ENCODE assay signal across 8 cellular contexts in genomic region chr15:78131295-78132021, GRCh38. TPM values are rescaled to one million over a fixed set of nuclear protein-coding genes. Genes with fewer than 3 reads are reported as not detected.
DNase-seq lines count a peak whose midpoint lies in the region; ATAC-seq lines count a peak whose summit lies in the region.

CIB2 (minus strand) TSS chr15:78131445; CDS start chr15:78131215, 230 bp downstream.

- in situ Hi-C loops in KBM-7 (cut with MboI; ENCODE audit: low pct_unique_long_range_greater_than_20kb, low sequenced_read_pairs), result no loop called here
- in situ Hi-C loops in SK-MEL-5 (cut with HindIII; ENCODE audit: low pct_unique_long_range_greater_than_20kb, low sequenced_read_pairs), result no loop called here

- no peaks in the 10 kb centered on the region for H3K36me3 Mint-ChIP-seq in activated naive CD4-positive, alpha-beta T cell treated with anti-CD3 and anti-CD28 coated beads for 36 hours (ENCODE audit: low read depth)

- H3K27me3 Mint-ChIP-seq in activated naive CD4-positive, alpha-beta T cell treated with anti-CD3 and anti-CD28 coated beads for 36 hours (ENCODE audit: low read depth), result no peaks in the 10 kb centered on the region

- no peaks in the 10 kb centered on the region for H3K9me3 Mint-ChIP-seq in activated naive CD4-positive, alpha-beta T cell treated with anti-CD3 and anti-CD28 coated beads for 36 hours

- peak; percentile 67 for ATAC-seq in GM21447 (IDR thresholded peaks at IDR 0.05; ENCODE audit: unreplicated experiment)

- DNase-seq in DMS 273 treated with DMSO at 0.1 percent for 48 hours (lab: John Stamatoyannopoulos, UW) (peak; percentile 37), KBM-7 (peak; percentile 91), SK-MEL-5 (ENCODE audit: low read depth, low spot score) (peak; percentile 62), germinal center (ENCODE audit: low spot score) (peak; percentile 92), nucleus accumbens (lab: John Stamatoyannopoulos, UW) (peak in 41 of 56 donors; percentile 3 to 76 (median 42))
- DNase-seq in activated naive CD4-positive, alpha-beta T cell treated with anti-CD3 and anti-CD28 coated beads for 36 hours, result peak; percentile 73

- CTCF ChIA-PET in activated naive CD4-positive, alpha-beta T cell treated with anti-CD3 and anti-CD28 coated beads for 36 hours (lab: Charles Lee), result interaction anchor here (0.5 to 3.8 kb wide), 23 partner anchors 11 to 584 kb away, joined by 3 to 59 read pairs (median 4); partner anchors contain the start of gene IDH3A

- peak within 1 kb of the TSS; percentile 41 for H3K27ac ChIP-seq in temporal lobe (ENCODE audit: low read depth, low read length)

- H3K4me3 Mint-ChIP-seq in activated naive CD4-positive, alpha-beta T cell treated with anti-CD3 and anti-CD28 coated beads for 36 hours, result peak within 1 kb of the TSS; percentile 81

- H3K4me1 Mint-ChIP-seq in activated naive CD4-positive, alpha-beta T cell treated with anti-CD3 and anti-CD28 coated beads for 36 hours (ENCODE audit: low read depth), result peaks cover 17% of the 10 kb centered on the region

- intact Hi-C loops in activated naive CD4-positive, alpha-beta T cell treated with anti-CD3 and anti-CD28 coated beads for 36 hours (cut with micrococcal nuclease), result loop anchor here (1.0 to 5.0 kb wide), 4 partner anchors 18 to 110 kb away; partner anchors contain the start of gene IDH3A

- peak within 1 kb of the TSS; percentile 47 for H3K27ac Mint-ChIP-seq in activated naive CD4-positive, alpha-beta T cell treated with anti-CD3 and anti-CD28 coated beads for 36 hours

RNA-seq across cellular contexts. Expression of gene CIB2, which starts in this region (rescaled TPM):
- 15.4 and 15.9 TPM in 2 replicates for total RNA-seq in SK-MEL-5 (2014; rRNA removed; shearing (Covaris generic))
- polyA plus RNA-seq in SK-MEL-5 (2015; cell fraction: cytosol; rRNA removed), result 25.8 and 28.6 TPM in 2 replicates
- 2.3 and 9.7 TPM in 2 replicates for polyA plus RNA-seq in SK-MEL-5 (2015; cell fraction: nucleus; rRNA removed)
- 1 to 10 TPM; 1.9 to 2.1 TPM for total RNA-seq in activated naive CD4-positive, alpha-beta T cell treated with anti-CD3 and anti-CD28 coated beads for 36 hours
- total RNA-seq in temporal lobe, result 23.6 TPM

Comparison
In these comparisons a context has a peak if more than half of its experiments do, and no peak if none do; other contexts are left out.
1. Peak in every context shown above with its lines: DNase-seq, ATAC-seq and H3K27ac ChIP-seq.
2. DNase-seq: peak in every context shown above with its lines; median percentile 92 in germinal center; 91 in KBM-7; 73 in activated naive CD4-positive, alpha-beta T cell treated with anti-CD3 and anti-CD28 coated beads for 36 hours; 62 in SK-MEL-5; 42 in nucleus accumbens; 37 in DMS 273 treated with DMSO at 0.1 percent for 48 hours.